In genomic region chr3:33642806-33643205, GRCh38 we compare ENCODE assay signal across 15 cellular contexts.
A peak's percentile ranks its signal among the peaks of the same experiment; 100 is the strongest.
DNase-seq lines count a peak whose midpoint lies in the region; ATAC-seq and TF ChIP-seq lines count a peak whose summit lies in the region.
"Had no signal": no experiment of that assay in that cellular context is flagged by ENCODE, and none has a peak within 500 bp of the region (broad histone marks: within the 10 kb centered on the region; RNA-seq: fewer than 3 reads in every experiment).

No MANE protein-coding gene starts in this region.

- TF ChIP-seq EP300 in tibial nerve (IDR thresholded peaks at IDR 0.05) (no peak), ovary (IDR thresholded peaks at IDR 0.05) (no peak)

- H3K27ac ChIP-seq in dorsolateral prefrontal cortex = peak overlapping the region in 28 of 59 donors; percentile 1 to 99 (median 60)
- H3K27ac ChIP-seq in tibial nerve = no peak overlapping the region
- no peak overlapping the region for H3K27ac ChIP-seq in ovary
- H3K27ac ChIP-seq: BLaER1 treated with 17β-estradiol and CSF1 and Interleukin-3, amounts not matched to agents 10 nM and 100 nM; HL-60 had no signal

- no peak for DNase-seq in activated naive CD8-positive, alpha-beta T cell treated with anti-CD3 and anti-CD28 coated beads for 36 hours
- DNase-seq in activated naive CD8-positive, alpha-beta T cell treated with anti-CD3 and anti-CD28 coated beads, Interleukin-2, amount 50 U/mL, for 24 hours = no peak
- DNase-seq in T-helper 17 cell (no peak), dorsolateral prefrontal cortex (no peak), occipital lobe (lab: John Stamatoyannopoulos, UW) (no peak), tibial nerve (ENCODE audit: low spot score in 2 of 2) (no peak), ovary (no peak)
- DNase-seq: Calu3; CD8-positive, alpha-beta T cell; DMS79 treated with DMSO at 0.1 percent for 48 hours; GF-D8 had no signal

- no peaks in the 10 kb centered on the region for H3K27me3 Mint-ChIP-seq in activated naive CD8-positive, alpha-beta T cell treated with anti-CD3 and anti-CD28 coated beads for 36 hours
- no peaks in the 10 kb centered on the region for H3K27me3 Mint-ChIP-seq in activated naive CD8-positive, alpha-beta T cell treated with anti-CD3 and anti-CD28 coated beads, Interleukin-2, amount 50 U/mL, for 24 hours
- no peaks in the 10 kb centered on the region for H3K27me3 Mint-ChIP-seq in T-helper 17 cell
- H3K27me3 Mint-ChIP-seq: B cell had no signal

- TF ChIP-seq POLR2A in tibial nerve (IDR thresholded peaks at IDR 0.05) (no peak), ovary (IDR thresholded peaks at IDR 0.05) (no peak)

- H3K4me3 Mint-ChIP-seq in activated naive CD8-positive, alpha-beta T cell treated with anti-CD3 and anti-CD28 coated beads for 36 hours = no peak overlapping the region
- H3K4me3 Mint-ChIP-seq in activated naive CD8-positive, alpha-beta T cell treated with anti-CD3 and anti-CD28 coated beads, Interleukin-2, amount 50 U/mL, for 24 hours = no peak overlapping the region
- no peak overlapping the region for H3K4me3 Mint-ChIP-seq in T-helper 17 cell
- H3K4me3 Mint-ChIP-seq: B cell; CD8-positive, alpha-beta T cell had no signal

- H3K9me3 Mint-ChIP-seq in activated naive CD8-positive, alpha-beta T cell treated with anti-CD3 and anti-CD28 coated beads for 36 hours = no peaks in the 10 kb centered on the region
- no peaks in the 10 kb centered on the region for H3K9me3 Mint-ChIP-seq in activated naive CD8-positive, alpha-beta T cell treated with anti-CD3 and anti-CD28 coated beads, Interleukin-2, amount 50 U/mL, for 24 hours
- H3K9me3 Mint-ChIP-seq: CD8-positive, alpha-beta T cell had no signal

- TF ChIP-seq CTCF in dorsolateral prefrontal cortex (IDR thresholded peaks at IDR 0.05 in 54 of 56, conservative IDR thresholded peaks at IDR 0.05 in 2 of 56; ENCODE audit: low read depth in 1 of 56, partially characterized antibody in 56 of 56) (no peak), tibial nerve (IDR thresholded peaks at IDR 0.05) (no peak), ovary (IDR thresholded peaks at IDR 0.05) (no peak)

- peak overlapping the region in 57 of 59 donors; percentile 6 to 75 (median 59) for H3K4me3 ChIP-seq in dorsolateral prefrontal cortex
- H3K4me3 ChIP-seq in tibial nerve = no peak overlapping the region
- H3K4me3 ChIP-seq in ovary = no peak overlapping the region
- H3K4me3 ChIP-seq: BLaER1 treated with 17β-estradiol and CSF1 and Interleukin-3, amounts not matched to agents 10 nM and 100 nM; HAP-1 had no signal

- H3K36me3 ChIP-seq in tibial nerve (peaks cover 0 to 26% (median 0%) of the 10 kb centered on the region in 3 donors), ovary (no peaks in the 10 kb centered on the region)
- H3K36me3 ChIP-seq: HAP-1 had no signal

- H3K4me1 Mint-ChIP-seq in activated naive CD8-positive, alpha-beta T cell treated with anti-CD3 and anti-CD28 coated beads for 36 hours = peaks cover 15% of the 10 kb centered on the region
- peaks cover 15% of the 10 kb centered on the region for H3K4me1 Mint-ChIP-seq in activated naive CD8-positive, alpha-beta T cell treated with anti-CD3 and anti-CD28 coated beads, Interleukin-2, amount 50 U/mL, for 24 hours
- peaks cover 10% of the 10 kb centered on the region for H3K4me1 Mint-ChIP-seq in T-helper 17 cell

- intact Hi-C loops in dorsolateral prefrontal cortex (cut with DNase I) = no loop called here
- intact Hi-C loops in ovary (cut with DNase I) = no loop called here

- H3K27me3 ChIP-seq in dorsolateral prefrontal cortex (no peaks in the 10 kb centered on the region), tibial nerve (no peaks in the 10 kb centered on the region), ovary (no peaks in the 10 kb centered on the region)
- H3K27me3 ChIP-seq: BLaER1 treated with 17β-estradiol and CSF1 and Interleukin-3, amounts not matched to agents 10 nM and 100 nM had no signal

- H3K4me1 ChIP-seq in tibial nerve (peaks cover 0 to 40% (median 4%) of the 10 kb centered on the region in 4 donors), ovary (ENCODE audit: insufficient read depth) (no peaks in the 10 kb centered on the region)
- H3K4me1 ChIP-seq: BLaER1 treated with 17β-estradiol and CSF1 and Interleukin-3, amounts not matched to agents 10 nM and 100 nM had no signal

- WGBS in tibial nerve, 2 donors = 81 to 83% methylated on average over 2 of the region's 2 CpGs
- whole genome bisulfite sequencing in ovary, 3 donors = 83 to 84% (median 83%) methylated on average over 2 of the region's 2 CpGs

- H3K36me3 Mint-ChIP-seq in activated naive CD8-positive, alpha-beta T cell treated with anti-CD3 and anti-CD28 coated beads for 36 hours = peaks cover 3% of the 10 kb centered on the region
- H3K36me3 Mint-ChIP-seq in activated naive CD8-positive, alpha-beta T cell treated with anti-CD3 and anti-CD28 coated beads, Interleukin-2, amount 50 U/mL, for 24 hours (ENCODE audit: low read depth) = peaks cover 6% of the 10 kb centered on the region
- peaks cover 3% of the 10 kb centered on the region for H3K36me3 Mint-ChIP-seq in T-helper 17 cell (ENCODE audit: low read depth)

- no peaks in the 10 kb centered on the region for H3K9me3 ChIP-seq in T-helper 17 cell (ENCODE audit: control insufficient read depth, low read length, poor library complexity, severe bottlenecking)
- no peaks in the 10 kb centered on the region for H3K9me3 ChIP-seq in tibial nerve
- H3K9me3 ChIP-seq in ovary = no peaks in the 10 kb centered on the region
- H3K9me3 ChIP-seq: BLaER1 treated with 17β-estradiol and CSF1 and Interleukin-3, amounts not matched to agents 10 nM and 100 nM; HAP-1 had no signal

- no peak for ATAC-seq in activated naive CD8-positive, alpha-beta T cell treated with anti-CD3 and anti-CD28 coated beads, Interleukin-2, amount 50 U/mL, for 24 hours
- no peak for ATAC-seq in T-helper 17 cell
- ATAC-seq: CD8-positive, alpha-beta T cell had no signal

- peak overlapping the region; percentile 25 for H3K27ac Mint-ChIP-seq in activated naive CD8-positive, alpha-beta T cell treated with anti-CD3 and anti-CD28 coated beads for 36 hours
- no peak overlapping the region for H3K27ac Mint-ChIP-seq in activated naive CD8-positive, alpha-beta T cell treated with anti-CD3 and anti-CD28 coated beads, Interleukin-2, amount 50 U/mL, for 24 hours
- peak overlapping the region; percentile 54 for H3K27ac Mint-ChIP-seq in T-helper 17 cell
- H3K27ac Mint-ChIP-seq: B cell; CD8-positive, alpha-beta T cell had no signal

Comparison
In these comparisons a context has a peak if more than half of its experiments do, and no peak if none do; other contexts are left out.
1. H3K4me3 ChIP-seq: peak in dorsolateral prefrontal cortex (57 of 59); none in tibial nerve (0 of 4) and ovary (single experiment).